In the genomic region with DNA sequence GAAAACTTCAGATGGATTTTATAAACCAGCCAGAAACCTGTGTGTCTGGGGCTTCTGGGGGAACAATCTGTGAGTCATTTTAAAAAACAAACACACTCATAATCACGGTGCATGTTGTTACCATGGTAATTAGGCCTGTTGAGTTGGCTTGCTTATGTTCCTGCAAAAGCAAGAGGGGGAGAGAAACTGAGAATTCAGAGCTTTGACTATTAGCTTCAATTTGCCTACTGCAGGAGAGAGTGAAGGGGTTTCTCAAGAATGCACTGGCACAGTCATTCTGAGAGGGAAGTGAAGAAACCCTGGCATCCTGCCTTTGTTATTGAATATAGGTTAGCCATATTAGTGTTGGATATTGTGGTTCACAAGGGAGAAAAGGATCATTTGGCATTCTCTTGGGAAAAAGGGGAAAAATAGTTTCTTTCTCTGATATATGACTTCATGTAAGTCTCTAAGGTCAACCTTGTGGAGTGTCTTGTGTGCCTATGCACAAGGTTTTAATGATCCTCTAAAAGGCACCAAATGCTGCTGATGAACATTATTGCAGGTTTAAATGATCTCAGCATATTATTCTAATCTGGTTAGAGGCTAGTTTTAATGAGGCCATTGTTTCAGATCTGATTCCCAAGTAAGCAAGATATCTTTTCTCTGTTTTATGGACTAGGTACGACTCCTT, we compare ENCODE assay signal across 8 cellular contexts. TPM values are rescaled to one million over a fixed set of nuclear protein-coding genes. Genes with fewer than 3 reads are reported as not detected.
DNase-seq lines count a peak whose midpoint lies in the region; ATAC-seq and TF ChIP-seq lines count a peak whose summit lies in the region.

No MANE protein-coding gene starts in this region.

- H3K9me3 ChIP-seq in esophagus muscularis mucosa: no peaks in the 10 kb centered on the region

- H3K4me1 Mint-ChIP-seq in Calu3 (ENCODE audit: low read depth, unreplicated experiment) (peaks cover 9% of the 10 kb centered on the region), nephron (peaks cover 15% of the 10 kb centered on the region)

- H3K27ac Mint-ChIP-seq in Calu3 (ENCODE audit: unreplicated experiment): peak overlapping the region; percentile 75
- H3K27ac Mint-ChIP-seq in nephron: peak overlapping the region; percentile 7 to 14 (median 8)

- H3K4me3 ChIP-seq in choroid plexus epithelial cell (ENCODE audit: low read depth, low read length) (no peak overlapping the region), esophagus muscularis mucosa (no peak overlapping the region)

- TF ChIP-seq EP300 in esophagus muscularis mucosa (IDR thresholded peaks at IDR 0.05): no peak

- DNase-seq in Calu3 (peak; percentile 34), NCI-H748 treated with DMSO at 0.1 percent for 48 hours (lab: John Stamatoyannopoulos, UW) (peak; percentile 97), choroid plexus epithelial cell (ENCODE audit: low read depth) (peak; percentile 97), esophagus muscularis mucosa (ENCODE audit: extremely low spot score) (no peak)
- no peak for DNase-seq in stimulated activated CD8-positive, alpha-beta memory T cell treated with anti-CD3 and anti-CD28 coated beads, Interleukin-4, amount 100 ng/mL, for 48 hours

- TF ChIP-seq CTCF in Calu3 (IDR thresholded peaks at IDR 0.05; ENCODE audit: unreplicated experiment) (no peak), choroid plexus epithelial cell (conservative IDR thresholded peaks at IDR 0.05; ENCODE audit: low read depth, low read length) (no peak), nephron (IDR thresholded peaks at IDR 0.05; ENCODE audit: unreplicated experiment in 3 of 3) (no peak), esophagus muscularis mucosa (IDR thresholded peaks at IDR 0.05) (no peak)

- intact Hi-C loops in Calu3 (cut with micrococcal nuclease; ENCODE audit: unreplicated experiment): loop anchor here (5.0 kb wide), 1 partner anchor 36 kb away; no protein-coding TSS in a partner anchor
- intact Hi-C loops in esophagus muscularis mucosa (cut with DNase I): no loop called here

- H3K4me3 Mint-ChIP-seq in Calu3 (ENCODE audit: low read depth, unreplicated experiment) (no peak overlapping the region), nephron (no peak overlapping the region)

- H3K27me3 ChIP-seq in esophagus muscularis mucosa: no peaks in the 10 kb centered on the region

- no peaks in the 10 kb centered on the region for H3K36me3 Mint-ChIP-seq in Calu3 (ENCODE audit: insufficient read depth, unreplicated experiment)
- H3K36me3 Mint-ChIP-seq in nephron (ENCODE audit: low read depth): peaks cover 6% of the 10 kb centered on the region

- CTCF ChIA-PET in Calu3 (lab: Charles Lee): no interaction called here

- TF ChIP-seq POLR2A in esophagus muscularis mucosa (IDR thresholded peaks at IDR 0.05; ENCODE audit: low read depth): no peak

- BruUV-seq in Calu3 (replicated peaks; lab: Mats Ljungman, UMichigan): no TSS peak

- H3K27ac ChIP-seq in esophagus muscularis mucosa (replicated peaks in 1 of 4): no peak overlapping the region

- no peaks in the 10 kb centered on the region for H3K9me3 Mint-ChIP-seq in Calu3 (ENCODE audit: low read depth, unreplicated experiment)
- H3K9me3 Mint-ChIP-seq in nephron: no peaks in the 10 kb centered on the region

- H3K36me3 ChIP-seq in esophagus muscularis mucosa: no peaks in the 10 kb centered on the region

- no peaks in the 10 kb centered on the region for H3K27me3 Mint-ChIP-seq in Calu3 (ENCODE audit: unreplicated experiment)
- no peaks in the 10 kb centered on the region for H3K27me3 Mint-ChIP-seq in nephron (ENCODE audit: low read depth)

- ATAC-seq in GM19025 (IDR thresholded peaks at IDR 0.05; ENCODE audit: low read depth, unreplicated experiment): peak; percentile 94
- peak; percentile 91 for ATAC-seq in HG03103 (IDR thresholded peaks at IDR 0.05; ENCODE audit: low read depth, unreplicated experiment)

- 37% methylated on average over 2 of the region's 2 CpGs for WGBS in esophagus muscularis mucosa

- H3K4me1 ChIP-seq in esophagus muscularis mucosa: peaks cover 0 to 16% (median 9%) of the 10 kb centered on the region in 4 donors

RNA-seq across cellular contexts. Expression of gene GNG2, which starts 12.9 kb away (rescaled TPM):
- total RNA-seq in Calu3 (2022) (not detected in 2 replicates), esophagus muscularis mucosa (10 to 100 TPM; 15.7 to 19.9 (median 17.7) TPM)

Comparison
In these comparisons a context has a peak if more than half of its experiments do, and no peak if none do; other contexts are left out.
1. DNase-seq: peak in Calu3 (single experiment), NCI-H748 treated with DMSO at 0.1 percent for 48 hours (single experiment) and choroid plexus epithelial cell (single experiment); none in esophagus muscularis mucosa (single experiment) and stimulated activated CD8-positive, alpha-beta memory T cell treated with anti-CD3 and anti-CD28 coated beads, Interleukin-4, amount 100 ng/mL, for 48 hours (single experiment).
2. RNA of gene GNG2, which starts 12.9 kb away (total RNA-seq): 15.7 to 19.9 TPM in esophagus muscularis mucosa; not detected in Calu3; every median in the first group is over 10 times any median in the second.